Comparison of ENCODE assay signal across 1 cellular context in the genomic region with DNA sequence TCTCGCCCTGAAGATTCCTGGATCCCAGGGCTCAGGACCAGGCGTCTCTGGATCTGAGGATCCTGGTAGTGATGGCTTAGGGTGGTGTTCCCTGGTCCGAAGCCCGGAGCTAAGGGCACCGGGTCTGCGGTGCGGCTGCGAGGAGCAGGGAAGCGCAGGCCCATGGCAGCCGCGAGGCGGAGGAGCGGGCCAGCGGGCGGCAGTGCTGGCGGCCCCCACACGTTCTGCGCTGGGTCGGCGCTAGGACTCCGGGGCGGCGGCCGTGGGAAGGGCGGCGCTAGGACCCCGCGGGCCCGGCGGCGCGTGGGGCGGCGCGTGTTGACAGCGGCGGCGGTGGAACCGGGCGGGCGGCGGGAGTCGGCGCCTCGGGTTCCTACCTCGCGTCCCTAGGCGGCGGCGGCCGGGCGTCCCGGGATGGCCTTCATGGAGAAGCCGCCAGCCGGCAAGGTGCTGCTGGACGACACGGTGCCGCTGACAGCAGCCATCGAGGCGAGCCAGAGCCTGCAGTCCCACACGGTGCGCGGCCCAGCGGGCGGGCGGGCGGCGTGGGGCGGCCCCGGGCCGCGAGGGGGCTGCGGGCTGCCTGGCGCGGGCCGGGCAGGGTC.
A peak's percentile ranks its signal among the peaks of the same experiment; 100 is the strongest.
TF ChIP-seq lines count a peak whose summit lies in the region.

TSS of gene PXK (plus strand) at position 318 of the 605 bp plus-strand sequence. CDS start at position 415, 97 bp downstream.

TF ChIP-seq in WTC11, 78 proteins besides CTCF, POLR2A, EP300 and RAD21 (continued from another document and continues in another):
- peak; percentile 8; the same call in 1 of the 2 replicates for TF ChIP-seq ZNF317 (CRISPR knock-in tag; IDR thresholded peaks at IDR 0.05; ENCODE audit: borderline replicate concordance, low read depth)
- TF ChIP-seq, protein P1, sequence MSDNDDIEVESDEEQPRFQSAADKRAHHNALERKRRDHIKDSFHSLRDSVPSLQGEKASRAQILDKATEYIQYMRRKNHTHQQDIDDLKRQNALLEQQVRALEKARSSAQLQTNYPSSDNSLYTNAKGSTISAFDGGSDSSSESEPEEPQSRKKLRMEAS (CRISPR knock-in tag; IDR thresholded peaks at IDR 0.05) = peak; percentile 44; the same call in 1 of the 2 replicates
- no peak for TF ChIP-seq PRRX2 (CRISPR knock-in tag; IDR thresholded peaks at IDR 0.05)
- TF ChIP-seq SMAD3 (CRISPR knock-in tag; IDR thresholded peaks at IDR 0.05; ENCODE audit: borderline replicate concordance) = no peak
- TF ChIP-seq ELF4 (CRISPR knock-in tag; IDR thresholded peaks at IDR 0.05; ENCODE audit: low read depth) = no peak
- TF ChIP-seq NR3C1 (CRISPR knock-in tag; conservative IDR thresholded peaks at IDR 0.05; ENCODE audit: low read depth) = peak; percentile 95; the same call in 1 of the 2 replicates
- TF ChIP-seq, protein P2, sequence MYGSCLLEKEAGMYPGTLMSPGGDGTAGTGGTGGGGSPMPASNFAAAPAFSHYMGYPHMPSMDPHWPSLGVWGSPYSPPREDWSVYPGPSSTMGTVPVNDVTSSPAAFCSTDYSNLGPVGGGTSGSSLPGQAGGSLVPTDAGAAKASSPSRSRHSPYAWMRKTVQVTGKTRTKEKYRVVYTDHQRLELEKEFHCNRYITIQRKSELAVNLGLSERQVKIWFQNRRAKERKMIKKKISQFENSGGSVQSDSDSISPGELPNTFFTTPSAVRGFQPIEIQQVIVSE (CRISPR knock-in tag; IDR thresholded peaks at IDR 0.05; ENCODE audit: borderline replicate concordance) = no peak
- TF ChIP-seq, protein P3, sequence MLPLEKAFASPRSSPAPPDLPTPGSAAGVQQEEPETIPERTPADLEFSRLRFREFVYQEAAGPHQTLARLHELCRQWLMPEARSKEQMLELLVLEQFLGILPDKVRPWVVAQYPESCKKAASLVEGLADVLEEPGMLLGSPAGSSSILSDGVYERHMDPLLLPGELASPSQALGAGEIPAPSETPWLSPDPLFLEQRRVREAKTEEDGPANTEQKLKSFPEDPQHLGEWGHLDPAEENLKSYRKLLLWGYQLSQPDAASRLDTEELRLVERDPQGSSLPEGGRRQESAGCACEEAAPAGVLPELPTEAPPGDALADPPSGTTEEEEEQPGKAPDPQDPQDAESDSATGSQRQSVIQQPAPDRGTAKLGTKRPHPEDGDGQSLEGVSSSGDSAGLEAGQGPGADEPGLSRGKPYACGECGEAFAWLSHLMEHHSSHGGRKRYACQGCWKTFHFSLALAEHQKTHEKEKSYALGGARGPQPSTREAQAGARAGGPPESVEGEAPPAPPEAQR (CRISPR knock-in tag; IDR thresholded peaks at IDR 0.05) = no peak
- TF ChIP-seq, protein P4, sequence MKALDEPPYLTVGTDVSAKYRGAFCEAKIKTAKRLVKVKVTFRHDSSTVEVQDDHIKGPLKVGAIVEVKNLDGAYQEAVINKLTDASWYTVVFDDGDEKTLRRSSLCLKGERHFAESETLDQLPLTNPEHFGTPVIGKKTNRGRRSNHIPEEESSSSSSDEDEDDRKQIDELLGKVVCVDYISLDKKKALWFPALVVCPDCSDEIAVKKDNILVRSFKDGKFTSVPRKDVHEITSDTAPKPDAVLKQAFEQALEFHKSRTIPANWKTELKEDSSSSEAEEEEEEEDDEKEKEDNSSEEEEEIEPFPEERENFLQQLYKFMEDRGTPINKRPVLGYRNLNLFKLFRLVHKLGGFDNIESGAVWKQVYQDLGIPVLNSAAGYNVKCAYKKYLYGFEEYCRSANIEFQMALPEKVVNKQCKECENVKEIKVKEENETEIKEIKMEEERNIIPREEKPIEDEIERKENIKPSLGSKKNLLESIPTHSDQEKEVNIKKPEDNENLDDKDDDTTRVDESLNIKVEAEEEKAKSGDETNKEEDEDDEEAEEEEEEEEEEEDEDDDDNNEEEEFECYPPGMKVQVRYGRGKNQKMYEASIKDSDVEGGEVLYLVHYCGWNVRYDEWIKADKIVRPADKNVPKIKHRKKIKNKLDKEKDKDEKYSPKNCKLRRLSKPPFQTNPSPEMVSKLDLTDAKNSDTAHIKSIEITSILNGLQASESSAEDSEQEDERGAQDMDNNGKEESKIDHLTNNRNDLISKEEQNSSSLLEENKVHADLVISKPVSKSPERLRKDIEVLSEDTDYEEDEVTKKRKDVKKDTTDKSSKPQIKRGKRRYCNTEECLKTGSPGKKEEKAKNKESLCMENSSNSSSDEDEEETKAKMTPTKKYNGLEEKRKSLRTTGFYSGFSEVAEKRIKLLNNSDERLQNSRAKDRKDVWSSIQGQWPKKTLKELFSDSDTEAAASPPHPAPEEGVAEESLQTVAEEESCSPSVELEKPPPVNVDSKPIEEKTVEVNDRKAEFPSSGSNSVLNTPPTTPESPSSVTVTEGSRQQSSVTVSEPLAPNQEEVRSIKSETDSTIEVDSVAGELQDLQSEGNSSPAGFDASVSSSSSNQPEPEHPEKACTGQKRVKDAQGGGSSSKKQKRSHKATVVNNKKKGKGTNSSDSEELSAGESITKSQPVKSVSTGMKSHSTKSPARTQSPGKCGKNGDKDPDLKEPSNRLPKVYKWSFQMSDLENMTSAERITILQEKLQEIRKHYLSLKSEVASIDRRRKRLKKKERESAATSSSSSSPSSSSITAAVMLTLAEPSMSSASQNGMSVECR (CRISPR knock-in tag; IDR thresholded peaks at IDR 0.05; ENCODE audit: borderline replicate concordance) = peak; percentile 61; the same call in 1 of the 2 replicates
- TF ChIP-seq, protein P5, sequence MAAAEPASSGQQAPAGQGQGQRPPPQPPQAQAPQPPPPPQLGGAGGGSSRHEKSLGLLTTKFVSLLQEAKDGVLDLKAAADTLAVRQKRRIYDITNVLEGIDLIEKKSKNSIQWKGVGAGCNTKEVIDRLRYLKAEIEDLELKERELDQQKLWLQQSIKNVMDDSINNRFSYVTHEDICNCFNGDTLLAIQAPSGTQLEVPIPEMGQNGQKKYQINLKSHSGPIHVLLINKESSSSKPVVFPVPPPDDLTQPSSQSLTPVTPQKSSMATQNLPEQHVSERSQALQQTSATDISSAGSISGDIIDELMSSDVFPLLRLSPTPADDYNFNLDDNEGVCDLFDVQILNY (CRISPR knock-in tag; IDR thresholded peaks at IDR 0.05) = peak; percentile 82; the same call in 1 of the 2 replicates
- TF ChIP-seq GABPB1 (CRISPR knock-in tag; IDR thresholded peaks at IDR 0.05) = 0 out of 2 replicates have a peak, but pooled peaks have one; percentile 32
- TF ChIP-seq EMX1 (CRISPR knock-in tag; IDR thresholded peaks at IDR 0.05) = peak; percentile 82; the same call in 1 of the 2 replicates
- no peak for TF ChIP-seq ZMAT4 (CRISPR knock-in tag; IDR thresholded peaks at IDR 0.05)
- peak; percentile 70 for TF ChIP-seq ETV6 (CRISPR knock-in tag; IDR thresholded peaks at IDR 0.05)
- no peak for TF ChIP-seq ATF1 (CRISPR knock-in tag; IDR thresholded peaks at IDR 0.05)
- peak; percentile 89 for TF ChIP-seq TP53 (CRISPR knock-in tag; IDR thresholded peaks at IDR 0.05)
- peak; percentile 92 for TF ChIP-seq SP1 (CRISPR knock-in tag; conservative IDR thresholded peaks at IDR 0.05)
- TF ChIP-seq IRF2 (CRISPR knock-in tag; IDR thresholded peaks at IDR 0.05; ENCODE audit: borderline replicate concordance, low read depth) = no peak
- TF ChIP-seq MXD4 (CRISPR knock-in tag; IDR thresholded peaks at IDR 0.05; ENCODE audit: borderline replicate concordance) = no peak
- TF ChIP-seq KAT7 (CRISPR knock-in tag; IDR thresholded peaks at IDR 0.05; ENCODE audit: borderline replicate concordance) = 0 out of 2 replicates have a peak, but pooled peaks have one; percentile 89
- TF ChIP-seq, protein P6, sequence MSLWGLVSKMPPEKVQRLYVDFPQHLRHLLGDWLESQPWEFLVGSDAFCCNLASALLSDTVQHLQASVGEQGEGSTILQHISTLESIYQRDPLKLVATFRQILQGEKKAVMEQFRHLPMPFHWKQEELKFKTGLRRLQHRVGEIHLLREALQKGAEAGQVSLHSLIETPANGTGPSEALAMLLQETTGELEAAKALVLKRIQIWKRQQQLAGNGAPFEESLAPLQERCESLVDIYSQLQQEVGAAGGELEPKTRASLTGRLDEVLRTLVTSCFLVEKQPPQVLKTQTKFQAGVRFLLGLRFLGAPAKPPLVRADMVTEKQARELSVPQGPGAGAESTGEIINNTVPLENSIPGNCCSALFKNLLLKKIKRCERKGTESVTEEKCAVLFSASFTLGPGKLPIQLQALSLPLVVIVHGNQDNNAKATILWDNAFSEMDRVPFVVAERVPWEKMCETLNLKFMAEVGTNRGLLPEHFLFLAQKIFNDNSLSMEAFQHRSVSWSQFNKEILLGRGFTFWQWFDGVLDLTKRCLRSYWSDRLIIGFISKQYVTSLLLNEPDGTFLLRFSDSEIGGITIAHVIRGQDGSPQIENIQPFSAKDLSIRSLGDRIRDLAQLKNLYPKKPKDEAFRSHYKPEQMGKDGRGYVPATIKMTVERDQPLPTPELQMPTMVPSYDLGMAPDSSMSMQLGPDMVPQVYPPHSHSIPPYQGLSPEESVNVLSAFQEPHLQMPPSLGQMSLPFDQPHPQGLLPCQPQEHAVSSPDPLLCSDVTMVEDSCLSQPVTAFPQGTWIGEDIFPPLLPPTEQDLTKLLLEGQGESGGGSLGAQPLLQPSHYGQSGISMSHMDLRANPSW (CRISPR knock-in tag; conservative IDR thresholded peaks at IDR 0.05; ENCODE audit: low read depth) = peak; percentile 75; the same call in 1 of the 2 replicates
- TF ChIP-seq ATF2 (CRISPR knock-in tag; IDR thresholded peaks at IDR 0.05; ENCODE audit: borderline replicate concordance, low read depth) = no peak
- TF ChIP-seq NFE2L1 (CRISPR knock-in tag; IDR thresholded peaks at IDR 0.05) = peak; percentile 59; the same call in 1 of the 2 replicates
- peak; percentile 73 for TF ChIP-seq TEAD1 (CRISPR knock-in tag; IDR thresholded peaks at IDR 0.05)
- TF ChIP-seq, protein P7, sequence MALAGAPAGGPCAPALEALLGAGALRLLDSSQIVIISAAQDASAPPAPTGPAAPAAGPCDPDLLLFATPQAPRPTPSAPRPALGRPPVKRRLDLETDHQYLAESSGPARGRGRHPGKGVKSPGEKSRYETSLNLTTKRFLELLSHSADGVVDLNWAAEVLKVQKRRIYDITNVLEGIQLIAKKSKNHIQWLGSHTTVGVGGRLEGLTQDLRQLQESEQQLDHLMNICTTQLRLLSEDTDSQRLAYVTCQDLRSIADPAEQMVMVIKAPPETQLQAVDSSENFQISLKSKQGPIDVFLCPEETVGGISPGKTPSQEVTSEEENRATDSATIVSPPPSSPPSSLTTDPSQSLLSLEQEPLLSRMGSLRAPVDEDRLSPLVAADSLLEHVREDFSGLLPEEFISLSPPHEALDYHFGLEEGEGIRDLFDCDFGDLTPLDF (CRISPR knock-in tag; IDR thresholded peaks at IDR 0.05) = no peak
- TF ChIP-seq FOXP1 (CRISPR knock-in tag; IDR thresholded peaks at IDR 0.05; ENCODE audit: borderline replicate concordance) = peak; percentile 92
- no peak for TF ChIP-seq PREB (CRISPR knock-in tag; IDR thresholded peaks at IDR 0.05; ENCODE audit: borderline replicate concordance)
- peak; percentile 71 for TF ChIP-seq PRDM15 (CRISPR knock-in tag; IDR thresholded peaks at IDR 0.05)
